In genomic region chr19:7292352-7292949, GRCh38 we compare ENCODE assay signal across 10 cellular contexts. TPM values are rescaled to one million over a fixed set of nuclear protein-coding genes. Genes with fewer than 3 reads are reported as not detected.
DNase-seq lines count a peak whose midpoint lies in the region; ATAC-seq and TF ChIP-seq lines count a peak whose summit lies in the region.
"Had no signal": no experiment of that assay in that cellular context is flagged by ENCODE, and none has a peak within 500 bp of the region (broad histone marks: within the 10 kb centered on the region; RNA-seq: fewer than 3 reads in every experiment).

No MANE protein-coding gene starts in this region.

- TF ChIP-seq CTCF in heart left ventricle (IDR thresholded peaks at IDR 0.05) (no peak), ascending aorta (IDR thresholded peaks at IDR 0.05) (no peak)

- intact Hi-C loops in heart left ventricle (cut with DNase I) (loop anchor here in 6 of 10 donors (2.0 to 10.0 kb wide), 8 partner anchors 35 to 148 kb away; no protein-coding TSS in a partner anchor), Right ventricle myocardium inferior (cut with DNase I) (no loop called here), ascending aorta (cut with DNase I) (no loop called here)

- H3K4me1 ChIP-seq in heart left ventricle (peaks cover 0 to 35% (median 20%) of the 10 kb centered on the region in 12 donors), ascending aorta (peaks cover 5% of the 10 kb centered on the region in 2 donors), mucosa of stomach (ENCODE audit: control insufficient read depth, insufficient read depth, low read length) (peaks cover 19% of the 10 kb centered on the region), urinary bladder (ENCODE audit: insufficient read depth) (no peaks in the 10 kb centered on the region)

- ATAC-seq in heart left ventricle: no peak
- no peak for ATAC-seq in Right ventricle myocardium inferior
- no peak for ATAC-seq in GM19023 (IDR thresholded peaks at IDR 0.05; ENCODE audit: unreplicated experiment)
- ATAC-seq in HG02973 (IDR thresholded peaks at IDR 0.05; ENCODE audit: unreplicated experiment): no peak
- ATAC-seq in HG02588 (IDR thresholded peaks at IDR 0.05; ENCODE audit: unreplicated experiment): no peak

- H3K9me3 ChIP-seq in heart left ventricle (no peaks in the 10 kb centered on the region), ascending aorta (no peaks in the 10 kb centered on the region), mucosa of stomach (ENCODE audit: control insufficient read depth, low read length) (no peaks in the 10 kb centered on the region)

- peak overlapping the region; percentile 82 for H3K9ac ChIP-seq in mucosa of stomach (ENCODE audit: low read length)

- H3K27ac ChIP-seq in heart left ventricle (peak overlapping the region in 11 of 12 donors; percentile 13 to 99 (median 97)), ascending aorta (peak overlapping the region; percentile 95 to 96), urinary bladder (ENCODE audit: low read depth) (no peak overlapping the region)

- 66 to 70% (median 69%) methylated on average over 12 of the region's 12 CpGs for WGBS in heart left ventricle, 4 donors
- 71% methylated on average over 12 of the region's 12 CpGs for WGBS in urinary bladder

- H3K36me3 ChIP-seq in heart left ventricle (peaks cover 0 to 7% (median 0%) of the 10 kb centered on the region in 9 donors), ascending aorta (no peaks in the 10 kb centered on the region), mucosa of stomach (ENCODE audit: control insufficient read depth, insufficient read depth, low read length) (no peaks in the 10 kb centered on the region), urinary bladder (ENCODE audit: insufficient read depth) (no peaks in the 10 kb centered on the region)

- no peak for DNase-seq in heart left ventricle
- no peak for DNase-seq in Right ventricle myocardium inferior (ENCODE audit: missing footprints)
- no peak for DNase-seq in ascending aorta (ENCODE audit: low spot score in 2 of 2)
- DNase-seq: activated effector memory CD4-positive, alpha-beta T cell treated with anti-CD3 and anti-CD28 coated beads, Interleukin-2, amount 50 U/mL, for 16 hours; NCI-H69 had no signal

- H3K27me3 ChIP-seq in heart left ventricle (no peaks in the 10 kb centered on the region), ascending aorta (no peaks in the 10 kb centered on the region), mucosa of stomach (ENCODE audit: control insufficient read depth, insufficient read depth, low read length) (no peaks in the 10 kb centered on the region)

- peak overlapping the region; percentile 78 to 100 (median 98) for H3K4me3 ChIP-seq in heart left ventricle
- peak overlapping the region; percentile 94 to 99 for H3K4me3 ChIP-seq in ascending aorta
- H3K4me3 ChIP-seq in mucosa of stomach (ENCODE audit: low read length): peak overlapping the region; percentile 72
- H3K4me3 ChIP-seq in urinary bladder (ENCODE audit: low read depth, low read length): peak overlapping the region; percentile 99

- TF ChIP-seq POLR2A in heart left ventricle (IDR thresholded peaks at IDR 0.05): no peak

RNA-seq across cellular contexts. Expression of gene INSR, which starts 1.8 kb away (rescaled TPM):
- 100 to 1,000 TPM in 5 of 9 donors, 10 to 100 TPM in 4; 73.7 to 221 (median 103) TPM for total RNA-seq in heart left ventricle
- 10 to 100 TPM; 28.7 to 40.5 TPM for polyA plus RNA-seq in heart left ventricle
- 73.5 TPM for total RNA-seq in Right ventricle myocardium inferior
- 39.3 TPM for total RNA-seq in ascending aorta
- total RNA-seq in urinary bladder: 38.6 TPM
- 15.3 TPM for polyA plus RNA-seq in urinary bladder

RNA-seq across cellular contexts. Expression of gene ARHGEF18, which starts 56.3 kb away (rescaled TPM):
- total RNA-seq in heart left ventricle (10 to 100 TPM in 3 of 9 donors, 1 to 10 TPM in 6; 6.5 to 15.1 (median 9.1) TPM), Right ventricle myocardium inferior (8.5 TPM), ascending aorta (31.3 TPM), urinary bladder (20.7 TPM)
- polyA plus RNA-seq in heart left ventricle (10 to 100 TPM in 1 of 2 donors, 1 to 10 TPM in 1; 4.1 to 13.3 TPM), urinary bladder (24.2 TPM)

Comparison
In these comparisons a context has a peak if more than half of its experiments do, and no peak if none do; other contexts are left out.
1. intact Hi-C loops: an anchor here in heart left ventricle (2.0 to 10.0 kb wide); none called in Right ventricle myocardium inferior and ascending aorta.